Comparison of ENCODE assay signal across 27 cellular contexts in genomic region chr1:104720701-104721100, GRCh38.
"Had no signal": no experiment of that assay in that cellular context is flagged by ENCODE, and none has a peak within 500 bp of the region (broad histone marks: within the 10 kb centered on the region; RNA-seq: fewer than 3 reads in every experiment).

No MANE protein-coding gene starts in this region.

- ATAC-seq: left colon; left lung; lower lobe of right lung; naive thymus-derived CD8-positive, alpha-beta T cell; pancreas; right cardiac atrium; stimulated activated effector memory CD8-positive, alpha-beta T cell treated with anti-CD3 and anti-CD28 coated beads, Interleukin-12 subunit alpha, Interleukin-12 subunit beta, amount 100 ng/mL, for 72 hours; upper lobe of right lung had no signal

- H3K27me3 ChIP-seq: left lung, pancreas, sigmoid colon, spleen, suprapubic skin, tibial artery, upper lobe of right lung had no signal

- H3K4me3 ChIP-seq: left lung, lower lobe of right lung, pancreas, prostate gland, sigmoid colon, spleen, suprapubic skin, thoracic aorta, tibial artery, upper lobe of right lung had no signal

- H3K4me1 ChIP-seq: left lung, lower lobe of right lung, pancreas, prostate gland, sigmoid colon, spleen, suprapubic skin, tibial artery, upper lobe of right lung had no signal

- FAIRE-seq: islet of Langerhans, kidney, pancreas, small intestine, urothelium cell line had no signal

- H3K27ac ChIP-seq: left lung, lower lobe of right lung, pancreas, prostate gland, sigmoid colon, spleen, suprapubic skin, thoracic aorta, tibial artery, upper lobe of right lung had no signal

- H3K36me3 ChIP-seq: left lung, lower lobe of right lung, pancreas, prostate gland, sigmoid colon, spleen, suprapubic skin, thoracic aorta, tibial artery, upper lobe of right lung had no signal

- H3K9me3 ChIP-seq: lower lobe of right lung, pancreas, prostate gland, sigmoid colon, suprapubic skin, thoracic aorta, tibial artery, upper lobe of right lung had no signal

- DNase-seq: immature natural killer cell; kidney; left colon; left lung; lower lobe of right lung; mammary epithelial cell; mesenchymal stem cell; naive thymus-derived CD8-positive, alpha-beta T cell; nucleus accumbens; pancreas; posterior cingulate gyrus; retina; right cardiac atrium; sigmoid colon; small intestine; spleen; stimulated activated CD4-positive, alpha-beta T cell treated with anti-CD3 and anti-CD28 coated beads, Interleukin-4, amount 100 ng/mL, for 24 hours; stimulated activated naive CD4-positive, alpha-beta T cell; tibial artery; trophoblast cell; upper lobe of right lung had no signal
